In the genomic region with DNA sequence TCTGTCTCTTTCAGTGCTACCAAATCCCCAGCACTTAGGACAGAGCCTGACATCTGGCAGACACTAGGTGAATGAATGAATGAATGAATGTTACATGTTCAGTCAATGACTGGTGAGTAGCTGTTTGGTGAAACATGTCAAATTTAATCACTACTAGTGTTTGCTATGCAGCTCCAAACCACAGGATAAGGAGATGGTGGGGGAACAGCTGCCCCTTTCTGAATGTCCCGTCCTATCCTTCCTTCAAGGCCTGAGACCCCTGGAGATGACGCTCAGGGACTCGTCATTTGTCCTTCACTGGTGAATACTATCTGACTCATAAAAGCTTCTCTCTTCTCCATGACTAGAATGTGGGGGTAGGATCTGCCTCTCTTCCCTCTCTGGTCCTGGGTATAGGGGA, we compare ENCODE assay signal across 19 cellular contexts.
A peak's percentile ranks its signal among the peaks of the same experiment; 100 is the strongest.
DNase-seq lines count a peak whose midpoint lies in the region; ATAC-seq and TF ChIP-seq lines count a peak whose summit lies in the region.
"Had no signal": no experiment of that assay in that cellular context is flagged by ENCODE, and none has a peak within 500 bp of the region (broad histone marks: within the 10 kb centered on the region; RNA-seq: fewer than 3 reads in every experiment).

No MANE protein-coding gene starts in this region.

- H3K4me3 ChIP-seq in brain microvascular endothelial cell (ENCODE audit: low read depth, low read length) = no peak overlapping the region
- H3K4me3 ChIP-seq: lower lobe of right lung, SJCRH30, upper lobe of left lung had no signal

- in situ Hi-C loops in brain microvascular endothelial cell (cut with HindIII; ENCODE audit: low pct_ligation_motif_present, low sequenced_read_pairs) = no loop called here

- no peaks in the 10 kb centered on the region for H3K36me3 ChIP-seq in brain microvascular endothelial cell (replicated peaks)
- H3K36me3 ChIP-seq: lower lobe of right lung, SJCRH30, upper lobe of left lung had no signal

- peak overlapping the region; percentile 64 for H3K27ac Mint-ChIP-seq in activated naive CD4-positive, alpha-beta T cell treated with anti-CD3 and anti-CD28 coated beads, Interleukin-2, amount 10 ng/mL, durations not matched to agents 7 days and 5 days
- H3K27ac Mint-ChIP-seq in stimulated activated naive B cell treated with anti-CD40 and anti-IgM and Interleukin-4, amounts not matched to agents 10 μg/mL and 1 μg/mL and 100 μg/mL, for 72 hours = peak overlapping the region; percentile 76
- H3K27ac Mint-ChIP-seq: endodermal cell, natural killer cell had no signal

- H3K27ac ChIP-seq in brain microvascular endothelial cell = peak overlapping the region; percentile 67
- H3K27ac ChIP-seq: lower lobe of right lung, SJCRH30, upper lobe of left lung had no signal

- CTCF ChIA-PET in activated naive CD4-positive, alpha-beta T cell treated with anti-CD3 and anti-CD28 coated beads, Interleukin-2, amount 10 ng/mL, durations not matched to agents 7 days and 5 days (lab: Charles Lee) = no interaction called here

- TF ChIP-seq CTCF in brain microvascular endothelial cell (IDR thresholded peaks at IDR 0.05; ENCODE audit: low read depth, low read length, missing control alignments) = no peak

- DNase-seq in activated naive CD4-positive, alpha-beta T cell treated with anti-CD3 and anti-CD28 coated beads, Interleukin-2, amount 10 ng/mL, durations not matched to agents 7 days and 5 days = no peak
- no peak for DNase-seq in activated naive CD4-positive, alpha-beta T cell treated with anti-CD3 and anti-CD28 coated beads, Interleukin-2, amount 50 U/mL, for 16 hours
- DNase-seq in M059J (ENCODE audit: low read depth) (peak; percentile 38), brain microvascular endothelial cell (peak; percentile 83), KG1 (lab: John Stamatoyannopoulos, UW) (no peak)
- no peak for DNase-seq in stimulated activated naive B cell treated with anti-CD40 and anti-IgM and Interleukin-4, amounts not matched to agents 10 μg/mL and 1 μg/mL and 100 μg/mL, for 72 hours
- DNase-seq: activated CD8-positive, alpha-beta memory T cell treated with anti-CD3 and anti-CD28 coated beads for 24 hours; AML-193; cerebellar nuclear complex; endodermal cell; foreskin melanocyte; lower lobe of right lung; natural killer cell; NCI-H1092 treated with DMSO at 0.1 percent for 48 hours; SJCRH30; stimulated activated CD4-positive, alpha-beta T cell treated with anti-CD3 and anti-CD28 coated beads, Interleukin-2, amount 100 ng/mL, for 48 hours; upper lobe of left lung had no signal

- H3K27me3 ChIP-seq in brain microvascular endothelial cell (replicated peaks) = no peaks in the 10 kb centered on the region
- H3K27me3 ChIP-seq: SJCRH30, upper lobe of left lung had no signal

- H3K4me1 Mint-ChIP-seq in activated naive CD4-positive, alpha-beta T cell treated with anti-CD3 and anti-CD28 coated beads, Interleukin-2, amount 10 ng/mL, durations not matched to agents 7 days and 5 days = peaks cover 72% of the 10 kb centered on the region
- H3K4me1 Mint-ChIP-seq in stimulated activated naive B cell treated with anti-CD40 and anti-IgM and Interleukin-4, amounts not matched to agents 10 μg/mL and 1 μg/mL and 100 μg/mL, for 72 hours = peaks cover 82 to 95% of the 10 kb centered on the region in 2 donors
- H3K4me1 Mint-ChIP-seq: endodermal cell had no signal

- peaks cover 2% of the 10 kb centered on the region for H3K9me3 Mint-ChIP-seq in activated naive CD4-positive, alpha-beta T cell treated with anti-CD3 and anti-CD28 coated beads, Interleukin-2, amount 10 ng/mL, durations not matched to agents 7 days and 5 days
- H3K9me3 Mint-ChIP-seq in stimulated activated naive B cell treated with anti-CD40 and anti-IgM and Interleukin-4, amounts not matched to agents 10 μg/mL and 1 μg/mL and 100 μg/mL, for 72 hours = no peaks in the 10 kb centered on the region
- H3K9me3 Mint-ChIP-seq: endodermal cell, natural killer cell had no signal

- ATAC-seq in stimulated activated naive B cell treated with anti-CD40 and anti-IgM and Interleukin-4, amounts not matched to agents 10 μg/mL and 1 μg/mL and 100 μg/mL, for 72 hours (replicated peaks) = no peak
- ATAC-seq in GM21619 (IDR thresholded peaks at IDR 0.05; ENCODE audit: unreplicated experiment) (no peak), HG02938 (IDR thresholded peaks at IDR 0.05; ENCODE audit: unreplicated experiment) (no peak)
- ATAC-seq: lower lobe of right lung, natural killer cell had no signal

- no peaks in the 10 kb centered on the region for H3K27me3 Mint-ChIP-seq in activated naive CD4-positive, alpha-beta T cell treated with anti-CD3 and anti-CD28 coated beads, Interleukin-2, amount 10 ng/mL, durations not matched to agents 7 days and 5 days
- H3K27me3 Mint-ChIP-seq in stimulated activated naive B cell treated with anti-CD40 and anti-IgM and Interleukin-4, amounts not matched to agents 10 μg/mL and 1 μg/mL and 100 μg/mL, for 72 hours = no peaks in the 10 kb centered on the region

- H3K4me3 Mint-ChIP-seq in activated naive CD4-positive, alpha-beta T cell treated with anti-CD3 and anti-CD28 coated beads, Interleukin-2, amount 10 ng/mL, durations not matched to agents 7 days and 5 days = no peak overlapping the region
- no peak overlapping the region for H3K4me3 Mint-ChIP-seq in stimulated activated naive B cell treated with anti-CD40 and anti-IgM and Interleukin-4, amounts not matched to agents 10 μg/mL and 1 μg/mL and 100 μg/mL, for 72 hours
- H3K4me3 Mint-ChIP-seq: endodermal cell, natural killer cell had no signal

- H3K36me3 Mint-ChIP-seq in activated naive CD4-positive, alpha-beta T cell treated with anti-CD3 and anti-CD28 coated beads, Interleukin-2, amount 10 ng/mL, durations not matched to agents 7 days and 5 days = no peaks in the 10 kb centered on the region
- H3K36me3 Mint-ChIP-seq in stimulated activated naive B cell treated with anti-CD40 and anti-IgM and Interleukin-4, amounts not matched to agents 10 μg/mL and 1 μg/mL and 100 μg/mL, for 72 hours = no peaks in the 10 kb centered on the region
- H3K36me3 Mint-ChIP-seq: natural killer cell had no signal

Comparison
In these comparisons a context has a peak if more than half of its experiments do, and no peak if none do; other contexts are left out.
1. DNase-seq: peak in M059J (single experiment) and brain microvascular endothelial cell (single experiment); none in activated naive CD4-positive, alpha-beta T cell treated with anti-CD3 and anti-CD28 coated beads, Interleukin-2, amount 10 ng/mL, durations not matched to agents 7 days and 5 days (single experiment), activated naive CD4-positive, alpha-beta T cell treated with anti-CD3 and anti-CD28 coated beads, Interleukin-2, amount 50 U/mL, for 16 hours (single experiment), stimulated activated naive B cell treated with anti-CD40 and anti-IgM and Interleukin-4, amounts not matched to agents 10 μg/mL and 1 μg/mL and 100 μg/mL, for 72 hours (single experiment) and KG1 (single experiment).